ENCODE assay signal across 7 cellular contexts in the genomic region with DNA sequence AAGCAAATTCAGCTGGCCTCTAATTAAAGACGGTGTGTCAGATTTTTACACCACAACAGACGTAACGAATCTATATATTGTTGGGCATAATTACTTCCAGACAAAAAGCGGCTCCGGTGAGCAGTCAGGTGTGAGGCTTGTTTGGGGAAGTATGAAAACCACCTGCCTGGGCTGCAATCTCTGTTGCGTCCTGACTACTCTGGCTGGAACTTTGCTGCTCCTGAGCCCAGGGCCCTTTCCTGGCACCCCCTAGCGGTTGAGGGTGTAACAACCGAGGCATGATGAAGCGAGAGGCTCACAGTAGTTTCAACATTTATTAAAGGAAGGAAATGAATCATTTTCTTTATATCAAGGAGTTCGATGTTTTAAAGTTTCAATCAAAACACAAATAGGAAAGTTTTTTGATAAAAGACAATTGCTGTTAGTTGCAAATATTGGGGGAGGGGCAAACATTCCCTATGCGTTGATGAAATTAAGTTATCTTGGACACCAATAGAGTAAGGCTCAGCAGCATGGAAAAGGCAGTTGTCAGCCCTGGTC. TPM values are rescaled to one million over a fixed set of nuclear protein-coding genes. Genes with fewer than 3 reads are reported as not detected.
DNase-seq lines count a peak whose midpoint lies in the region; TF ChIP-seq lines count a peak whose summit lies in the region.

No MANE protein-coding gene starts in this region.

- no peak overlapping the region for H3K23ac ChIP-seq in H9 (ENCODE audit: insufficient read length, low read depth, low read length)
- no peak overlapping the region for H3K23ac ChIP-seq in mesendoderm (ENCODE audit: low read length)

- no peak overlapping the region for H2BK12ac ChIP-seq in H9 (ENCODE audit: insufficient read length, low read depth, low read length)

- H4K91ac ChIP-seq in H9 (ENCODE audit: insufficient read length, low read depth, low read length) = no peak overlapping the region

- no peak overlapping the region for H2BK20ac ChIP-seq in H9 (ENCODE audit: low read depth, low read length, poor library complexity, severe bottlenecking)

- H3K36me3 Mint-ChIP-seq in H9 (ENCODE audit: insufficient read depth in 1 of 3, low read depth in 3 of 3) = peaks cover 0 to 12% (median 0%) of the 10 kb centered on the region in 3 experiments; a peak in 3 of 7 replicates

- H4K8ac ChIP-seq in H9 (replicated peaks; ENCODE audit: insufficient read length, low read depth, low read length) = no peak overlapping the region
- H4K8ac ChIP-seq in mesendoderm (ENCODE audit: low read depth, low read length) = no peak overlapping the region

- H3K36me3 ChIP-seq in MG63 (no peaks in the 10 kb centered on the region), colonic mucosa (no peaks in the 10 kb centered on the region), mesendoderm (ENCODE audit: control insufficient read depth, insufficient read depth, low read length) (no peaks in the 10 kb centered on the region)

- H3K79me1 ChIP-seq in H9 (ENCODE audit: insufficient read depth, low read depth, low read length, poor library complexity, severe bottlenecking) (no peaks in the 10 kb centered on the region), mesendoderm (ENCODE audit: low read length) (no peaks in the 10 kb centered on the region)

- no CpG with 5 or more reads among the region's 11 CpGs for WGBS in H9 (ENCODE audit: extremely low coverage, insufficient read length, low lambda C conversion rate)
- WGBS in mesendoderm (ENCODE audit: extremely low coverage, insufficient coverage, low lambda C conversion rate) = no CpG with 5 or more reads among the region's 11 CpGs

- H3K27me3 ChIP-seq in H9 (ENCODE audit: insufficient read depth, low read length) = no peaks in the 10 kb centered on the region
- no peaks in the 10 kb centered on the region for H3K27me3 ChIP-seq in MG63
- H3K27me3 ChIP-seq in colonic mucosa = no peaks in the 10 kb centered on the region
- H3K27me3 ChIP-seq in mesendoderm (ENCODE audit: insufficient read depth, low read length, poor library complexity) = no peaks in the 10 kb centered on the region

- H2AFZ ChIP-seq in H9 (ENCODE audit: low read length) = no peak overlapping the region

- H3K56ac ChIP-seq in H9 (ENCODE audit: insufficient read length, low read depth, low read length) (no peak overlapping the region), mesendoderm (ENCODE audit: low read length) (no peak overlapping the region)

- H2BK5ac ChIP-seq in H9 (ENCODE audit: insufficient read length, low read length) (no peak overlapping the region), mesendoderm (ENCODE audit: low read length) (no peak overlapping the region)

- H2BK15ac ChIP-seq in H9 (ENCODE audit: low read depth, low read length) (no peak overlapping the region), mesendoderm (replicated peaks; ENCODE audit: low read depth) (no peak overlapping the region)

- H3K18ac ChIP-seq in H9 (ENCODE audit: insufficient read length, low read depth, low read length) (no peak overlapping the region), mesendoderm (ENCODE audit: low read length) (no peak overlapping the region)

- no peak overlapping the region for H3K4me2 ChIP-seq in H9 (ENCODE audit: insufficient read depth, insufficient read length, low read length)
- no peak overlapping the region for H3K4me2 ChIP-seq in mesendoderm (ENCODE audit: low read length)

- peaks cover 4 to 10% of the 10 kb centered on the region in 2 experiments; a peak in 3 of 4 replicates for H3K4me1 Mint-ChIP-seq in H9

- H3K4me1 ChIP-seq in H9 (ENCODE audit: insufficient read depth, low read length) (no peaks in the 10 kb centered on the region), colonic mucosa (no peaks in the 10 kb centered on the region), mesendoderm (ENCODE audit: control insufficient read depth, low read depth, low read length) (no peaks in the 10 kb centered on the region)

- no peak overlapping the region for H3K4me3 Mint-ChIP-seq in H9

- H3K27me3 Mint-ChIP-seq in H9 (ENCODE audit: low read depth) = no peaks in the 10 kb centered on the region

- DNase-seq in GM13977 (ENCODE audit: low spot score) (peak; percentile 70), H9 (peak; percentile 81), MG63 (peak; percentile 39), colonic mucosa (peak; percentile 89), mesendoderm (peak; percentile 77)
- peak; percentile 69 for DNase-seq in activated CD4-positive, CD25-positive, alpha-beta regulatory T cell treated with anti-CD3 and anti-CD28 coated beads, Interleukin-2, amount 50 U/mL, for 72 hours
- peak; percentile 22 to 34 for DNase-seq in stimulated activated CD8-positive, alpha-beta memory T cell treated with anti-CD3 and anti-CD28 coated beads, Interleukin-7, amount 100 ng/mL, for 1 hour (ENCODE audit: low read depth in 2 of 2)

- H3K23me2 ChIP-seq in H9 (ENCODE audit: insufficient read length, low read depth, low read length, poor library complexity, severe bottlenecking) = no peaks in the 10 kb centered on the region

- H3K9ac ChIP-seq in H9 (ENCODE audit: extremely low read depth, insufficient read length, low read length) (no peak overlapping the region), colonic mucosa (ENCODE audit: low read depth in 2 of 2, low read length in 2 of 2) (no peak overlapping the region), mesendoderm (ENCODE audit: low read length) (no peak overlapping the region)

- H4K5ac ChIP-seq in H9 (ENCODE audit: insufficient read length, low read depth, low read length) = no peak overlapping the region
- H4K5ac ChIP-seq in mesendoderm (ENCODE audit: low read length) = no peak overlapping the region

- no peak overlapping the region for H3K4me3 ChIP-seq in MG63
- H3K4me3 ChIP-seq in colonic mucosa = no peak overlapping the region
- H3K4me3 ChIP-seq in mesendoderm (ENCODE audit: low read length) = no peak overlapping the region

- no peak overlapping the region for H2BK120ac ChIP-seq in H9 (ENCODE audit: low read depth, low read length, poor library complexity, severe bottlenecking)
- H2BK120ac ChIP-seq in mesendoderm (ENCODE audit: low read depth, low read length) = no peak overlapping the region

- no peaks in the 10 kb centered on the region for H3K9me3 ChIP-seq in H9 (ENCODE audit: control insufficient read depth, low read depth, low read length)
- no peaks in the 10 kb centered on the region for H3K9me3 ChIP-seq in MG63
- H3K9me3 ChIP-seq in colonic mucosa = no peaks in the 10 kb centered on the region

- no peak overlapping the region for H2AK5ac ChIP-seq in H9 (ENCODE audit: insufficient read length, low read length)
- H2AK5ac ChIP-seq in mesendoderm (ENCODE audit: low read length) = no peak overlapping the region

- no peak overlapping the region for H3T11ph ChIP-seq in H9 (ENCODE audit: low read length)

- no peaks in the 10 kb centered on the region for H3K79me2 ChIP-seq in H9 (ENCODE audit: insufficient read depth, low read length)
- H3K79me2 ChIP-seq in mesendoderm (ENCODE audit: control insufficient read depth, insufficient read depth, low read length) = no peaks in the 10 kb centered on the region

- H3K14ac ChIP-seq in H9 (ENCODE audit: insufficient read depth, low read length) = no peak overlapping the region

- H3K4ac ChIP-seq in H9 (ENCODE audit: low read depth, low read length) (no peak overlapping the region), mesendoderm (ENCODE audit: low read depth, low read length) (no peak overlapping the region)

- no peak overlapping the region for H3K27ac ChIP-seq in H9 (ENCODE audit: insufficient read length, low read depth, low read length)
- no peak overlapping the region for H3K27ac ChIP-seq in colonic mucosa
- no peak overlapping the region for H3K27ac ChIP-seq in mesendoderm (ENCODE audit: low read depth, low read length)

- peaks cover 0 to 11% of the 10 kb centered on the region in 2 experiments; a peak in 2 of 5 replicates for H3K9me3 Mint-ChIP-seq in H9

- TF ChIP-seq CTCF in GM13977 (IDR thresholded peaks at IDR 0.05; ENCODE audit: extremely low read depth, insufficient read depth, missing control alignments) (peak; percentile 92), H9 (conservative IDR thresholded peaks at IDR 0.05) (peak; percentile 96), colonic mucosa (IDR thresholded peaks at IDR 0.05) (peak; percentile 92)

- intact Hi-C loops in colonic mucosa (cut with DNase I) = loop anchor here (5.0 kb wide), 1 partner anchor 103 kb away; no protein-coding TSS in a partner anchor

- in situ Hi-C loops in GM13977 (cut with MboI; ENCODE audit: low pct_unique_long_range_greater_than_20kb, low sequenced_read_pairs, unreplicated experiment) = loop anchor here (10.0 kb wide), 1 partner anchor 106 kb away; no protein-coding TSS in a partner anchor

- no peak overlapping the region for H3K27ac Mint-ChIP-seq in H9

- H4K20me1 ChIP-seq in H9 (ENCODE audit: control insufficient read depth, insufficient read depth, insufficient read length) = no peaks in the 10 kb centered on the region

RNA-seq across cellular contexts. Expression of a gene that starts 10.6 kb away (rescaled TPM):
- total RNA-seq in H9 (2021) (not detected in 2 replicates), colonic mucosa (10 to 100 TPM; 13.2 to 24.6 TPM)
- not detected in 2 replicates for total RNA-seq in MG63 (2014; rRNA removed; shearing (Covaris generic); ENCODE audit: low replicate concordance)
- polyA plus RNA-seq in mesendoderm (2013, experiment 1 of 2) = not detected
- polyA plus RNA-seq in mesendoderm (2013, experiment 2 of 2) = not detected

Comparison
In these comparisons a context has a peak if more than half of its experiments do, and no peak if none do; other contexts are left out.
1. DNase-seq: peak in every context shown above with its lines; median percentile 89 in colonic mucosa; 81 in H9; 77 in mesendoderm; 70 in GM13977; 69 in activated CD4-positive, CD25-positive, alpha-beta regulatory T cell treated with anti-CD3 and anti-CD28 coated beads, Interleukin-2, amount 50 U/mL, for 72 hours; 39 in MG63; 28 in stimulated activated CD8-positive, alpha-beta memory T cell treated with anti-CD3 and anti-CD28 coated beads, Interleukin-7, amount 100 ng/mL, for 1 hour.
2. RNA of a gene that starts 10.6 kb away (total RNA-seq): 13.2 to 24.6 TPM in colonic mucosa; not detected in H9 and not detected in MG63; every median in the first group is over 10 times any median in the second.
3. Peak in every context shown above with its lines, with median percentiles within 50 percentile points of each other: CTCF ChIP-seq.